1 cellular context compared by ENCODE assay signal in genomic region chr19:42283248-42284065, GRCh38.
TF ChIP-seq lines count a peak whose summit lies in the region.

No MANE protein-coding gene starts in this region.

TF ChIP-seq in HEK293, 187 proteins besides CTCF, POLR2A, EP300 and RAD21 (continued from another document and continues in another):
- TF ChIP-seq ZNF658 (tag by site-specific recombination; IDR thresholded peaks at IDR 0.05) (no peak), KLF9 (tag by site-specific recombination; IDR thresholded peaks at IDR 0.05; ENCODE audit: low read depth) (peak; percentile 99), PATZ1 (tag by site-specific recombination; IDR thresholded peaks at IDR 0.05) (peak; percentile 98), ZNF350 (tag by site-specific recombination; IDR thresholded peaks at IDR 0.05) (no peak), ZNF48 (tag by site-specific recombination; IDR thresholded peaks at IDR 0.05) (no peak), ZNF560 (tag by site-specific recombination; IDR thresholded peaks at IDR 0.05; ENCODE audit: borderline replicate concordance) (no peak), ZBTB48 (tag by site-specific recombination; IDR thresholded peaks at IDR 0.05) (peak; percentile 95), ZNF133 (tag by site-specific recombination; IDR thresholded peaks at IDR 0.05) (peak; percentile 47; the same call in 1 of the 2 replicates), TCF7L2 (IDR thresholded peaks at IDR 0.05; ENCODE audit: borderline replicate concordance, low read depth, low read length) (no peak), ZNF239 (tag by site-specific recombination; IDR thresholded peaks at IDR 0.05) (peak; percentile 10; the same call in 1 of the 2 replicates), ZNF211 (tag by site-specific recombination; IDR thresholded peaks at IDR 0.05; ENCODE audit: low read depth) (no peak), ZNF175 (tag by site-specific recombination; IDR thresholded peaks at IDR 0.05) (0 out of 2 replicates have a peak, but pooled peaks have one; percentile 6), ZNF561 (tag by site-specific recombination; IDR thresholded peaks at IDR 0.05; ENCODE audit: borderline replicate concordance) (no peak), WT1 (tag by site-specific recombination; IDR thresholded peaks at IDR 0.05) (peak; percentile 39; the same call in 1 of the 2 replicates), ZNF174 (tag by site-specific recombination; IDR thresholded peaks at IDR 0.05) (no peak), ZNF768 (tag by site-specific recombination; IDR thresholded peaks at IDR 0.05) (no peak; the same call in 1 of the 2 replicates), ZNF202 (tag by site-specific recombination; IDR thresholded peaks at IDR 0.05; ENCODE audit: borderline replicate concordance) (no peak), KLF10 (tag by site-specific recombination; IDR thresholded peaks at IDR 0.05) (peak; percentile 78), ZNF280D (tag by site-specific recombination; IDR thresholded peaks at IDR 0.05) (peak; percentile 35; the same call in 1 of the 2 replicates), ZNF549 (tag by site-specific recombination; IDR thresholded peaks at IDR 0.05) (no peak), ZNF704 (tag by site-specific recombination; IDR thresholded peaks at IDR 0.05) (no peak), ZNF362 (tag by site-specific recombination; IDR thresholded peaks at IDR 0.05) (no peak), ZNF292 (tag by site-specific recombination; IDR thresholded peaks at IDR 0.05; ENCODE audit: borderline replicate concordance, low read depth) (no peak), YY2 (tag by site-specific recombination; IDR thresholded peaks at IDR 0.05) (peak; percentile 91), PRDM10 (tag by site-specific recombination; IDR thresholded peaks at IDR 0.05) (peak; percentile 97), SCRT1 (tag by site-specific recombination; IDR thresholded peaks at IDR 0.05; ENCODE audit: borderline replicate concordance) (no peak), ZNF114 (tag by site-specific recombination; IDR thresholded peaks at IDR 0.05) (no peak), ZNF677 (tag by site-specific recombination; IDR thresholded peaks at IDR 0.05) (no peak), ZNF24 (tag by site-specific recombination; IDR thresholded peaks at IDR 0.05) (peak; percentile 59; the same call in 1 of the 2 replicates), ZNF654 (tag by site-specific recombination; IDR thresholded peaks at IDR 0.05; ENCODE audit: low read depth) (no peak)
- TF ChIP-seq, protein P1, sequence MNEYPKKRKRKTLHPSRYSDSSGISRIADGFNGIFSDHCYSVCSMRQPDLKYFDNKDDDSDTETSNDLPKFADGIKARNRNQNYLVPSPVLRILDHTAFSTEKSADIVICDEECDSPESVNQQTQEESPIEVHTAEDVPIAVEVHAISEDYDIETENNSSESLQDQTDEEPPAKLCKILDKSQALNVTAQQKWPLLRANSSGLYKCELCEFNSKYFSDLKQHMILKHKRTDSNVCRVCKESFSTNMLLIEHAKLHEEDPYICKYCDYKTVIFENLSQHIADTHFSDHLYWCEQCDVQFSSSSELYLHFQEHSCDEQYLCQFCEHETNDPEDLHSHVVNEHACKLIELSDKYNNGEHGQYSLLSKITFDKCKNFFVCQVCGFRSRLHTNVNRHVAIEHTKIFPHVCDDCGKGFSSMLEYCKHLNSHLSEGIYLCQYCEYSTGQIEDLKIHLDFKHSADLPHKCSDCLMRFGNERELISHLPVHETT (tag by site-specific recombination; IDR thresholded peaks at IDR 0.05): peak; percentile 85; the same call in 1 of the 2 replicates
- TF ChIP-seq, protein P2, sequence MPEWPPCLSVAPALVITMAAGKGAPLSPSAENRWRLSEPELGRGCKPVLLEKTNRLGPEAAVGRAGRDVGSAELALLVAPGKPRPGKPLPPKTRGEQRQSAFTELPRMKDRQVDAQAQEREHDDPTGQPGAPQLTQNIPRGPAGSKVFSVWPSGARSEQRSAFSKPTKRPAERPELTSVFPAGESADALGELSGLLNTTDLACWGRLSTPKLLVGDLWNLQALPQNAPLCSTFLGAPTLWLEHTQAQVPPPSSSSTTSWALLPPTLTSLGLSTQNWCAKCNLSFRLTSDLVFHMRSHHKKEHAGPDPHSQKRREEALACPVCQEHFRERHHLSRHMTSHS (tag by site-specific recombination; IDR thresholded peaks at IDR 0.05): no peak
- TF ChIP-seq, protein P3, sequence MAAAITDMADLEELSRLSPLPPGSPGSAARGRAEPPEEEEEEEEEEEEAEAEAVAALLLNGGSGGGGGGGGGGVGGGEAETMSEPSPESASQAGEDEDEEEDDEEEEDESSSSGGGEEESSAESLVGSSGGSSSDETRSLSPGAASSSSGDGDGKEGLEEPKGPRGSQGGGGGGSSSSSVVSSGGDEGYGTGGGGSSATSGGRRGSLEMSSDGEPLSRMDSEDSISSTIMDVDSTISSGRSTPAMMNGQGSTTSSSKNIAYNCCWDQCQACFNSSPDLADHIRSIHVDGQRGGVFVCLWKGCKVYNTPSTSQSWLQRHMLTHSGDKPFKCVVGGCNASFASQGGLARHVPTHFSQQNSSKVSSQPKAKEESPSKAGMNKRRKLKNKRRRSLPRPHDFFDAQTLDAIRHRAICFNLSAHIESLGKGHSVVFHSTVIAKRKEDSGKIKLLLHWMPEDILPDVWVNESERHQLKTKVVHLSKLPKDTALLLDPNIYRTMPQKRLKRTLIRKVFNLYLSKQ (tag by site-specific recombination; IDR thresholded peaks at IDR 0.05; ENCODE audit: borderline replicate concordance): no peak
- TF ChIP-seq, protein P4, sequence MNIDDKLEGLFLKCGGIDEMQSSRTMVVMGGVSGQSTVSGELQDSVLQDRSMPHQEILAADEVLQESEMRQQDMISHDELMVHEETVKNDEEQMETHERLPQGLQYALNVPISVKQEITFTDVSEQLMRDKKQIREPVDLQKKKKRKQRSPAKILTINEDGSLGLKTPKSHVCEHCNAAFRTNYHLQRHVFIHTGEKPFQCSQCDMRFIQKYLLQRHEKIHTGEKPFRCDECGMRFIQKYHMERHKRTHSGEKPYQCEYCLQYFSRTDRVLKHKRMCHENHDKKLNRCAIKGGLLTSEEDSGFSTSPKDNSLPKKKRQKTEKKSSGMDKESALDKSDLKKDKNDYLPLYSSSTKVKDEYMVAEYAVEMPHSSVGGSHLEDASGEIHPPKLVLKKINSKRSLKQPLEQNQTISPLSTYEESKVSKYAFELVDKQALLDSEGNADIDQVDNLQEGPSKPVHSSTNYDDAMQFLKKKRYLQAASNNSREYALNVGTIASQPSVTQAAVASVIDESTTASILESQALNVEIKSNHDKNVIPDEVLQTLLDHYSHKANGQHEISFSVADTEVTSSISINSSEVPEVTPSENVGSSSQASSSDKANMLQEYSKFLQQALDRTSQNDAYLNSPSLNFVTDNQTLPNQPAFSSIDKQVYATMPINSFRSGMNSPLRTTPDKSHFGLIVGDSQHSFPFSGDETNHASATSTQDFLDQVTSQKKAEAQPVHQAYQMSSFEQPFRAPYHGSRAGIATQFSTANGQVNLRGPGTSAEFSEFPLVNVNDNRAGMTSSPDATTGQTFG (tag by site-specific recombination; IDR thresholded peaks at IDR 0.05; ENCODE audit: borderline replicate concordance): peak; percentile 74; the same call in 1 of the 2 replicates
